12 cellular contexts compared by ENCODE assay signal in the genomic region with DNA sequence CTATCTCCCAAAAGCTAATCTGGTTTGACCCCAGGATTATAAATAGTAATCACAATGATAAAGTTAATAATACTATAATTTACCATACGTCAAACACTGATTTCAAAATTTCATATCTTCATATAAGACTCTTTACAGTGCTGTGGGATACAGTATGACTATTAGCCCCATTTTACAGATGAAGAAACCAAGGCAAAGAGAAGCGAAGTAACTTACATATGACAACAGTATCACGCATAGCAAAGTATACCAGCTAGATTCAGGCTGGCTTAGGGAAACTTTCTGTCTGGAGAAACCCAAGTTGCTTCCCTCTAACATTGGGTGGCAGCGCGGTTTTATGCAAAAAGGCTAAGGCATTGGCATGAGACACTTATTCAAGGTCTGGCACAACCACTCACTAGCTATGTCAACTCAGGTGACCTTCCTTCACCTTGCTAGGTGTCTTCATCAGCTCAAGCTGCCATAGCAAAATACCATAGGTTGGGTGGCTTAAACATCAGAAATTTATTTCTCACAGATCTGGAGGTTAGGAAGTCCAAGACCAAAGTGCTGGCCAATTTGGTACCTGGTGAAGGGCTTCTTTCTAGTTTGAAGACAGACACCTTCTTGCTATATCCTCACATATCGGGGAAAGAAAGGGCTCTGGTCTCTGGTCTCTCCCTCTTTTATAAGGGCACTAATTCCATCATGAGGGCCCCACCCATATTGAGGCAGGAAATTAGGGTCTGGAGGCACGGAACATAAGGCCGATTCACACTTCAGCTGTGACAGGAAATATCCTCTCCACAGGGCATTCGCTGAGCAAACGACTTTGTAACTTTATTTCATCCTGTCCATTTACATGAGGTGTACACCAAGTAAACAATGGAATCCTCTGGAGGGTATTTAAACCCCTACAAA. TPM values are rescaled to one million over a fixed set of nuclear protein-coding genes. Genes with fewer than 3 reads are reported as not detected.
DNase-seq lines count a peak whose midpoint lies in the region; ATAC-seq and TF ChIP-seq lines count a peak whose summit lies in the region.
"Had no signal": no experiment of that assay in that cellular context is flagged by ENCODE, and none has a peak within 500 bp of the region (broad histone marks: within the 10 kb centered on the region; RNA-seq: fewer than 3 reads in every experiment).

No MANE protein-coding gene starts in this region.

- no TSS peak for BruUV-seq in HCT116 (replicated peaks; lab: Mats Ljungman, UMichigan)

- H3K9ac ChIP-seq in HCT116 (ENCODE audit: low read length), result no peak overlapping the region

- H3K4me2 ChIP-seq in HCT116 (ENCODE audit: low read length), result no peak overlapping the region

- TF ChIP-seq RAD21 in HCT116 (IDR thresholded peaks at IDR 0.05; ENCODE audit: low read depth), result peak; percentile 46

- no peaks in the 10 kb centered on the region for H4K20me1 ChIP-seq in HCT116 (ENCODE audit: insufficient read depth)

- H3K36me3 ChIP-seq in HCT116 (ENCODE audit: control insufficient read depth in 1 of 2, insufficient read depth in 2 of 2, low read length in 2 of 2), result no peaks in the 10 kb centered on the region

- peaks cover 23 to 32% of the 10 kb centered on the region in 2 experiments for H3K4me1 ChIP-seq in HCT116 (ENCODE audit: control insufficient read depth in 1 of 2, insufficient read depth in 2 of 2, low read length in 2 of 2)

- no peak overlapping the region for H2AFZ ChIP-seq in HCT116 (ENCODE audit: low read depth, low read length, poor library complexity, severe bottlenecking)

- peak; percentile 18 for DNase-seq in DMS53 (lab: John Stamatoyannopoulos, UW)
- no peak for DNase-seq in DMS53 treated with DMSO at 0.1 percent for 48 hours (lab: John Stamatoyannopoulos, UW; ENCODE audit: unreplicated experiment)
- DNase-seq in HCT116 (ENCODE audit: low read depth, low spot score), result no peak
- DNase-seq in epithelial cell of esophagus (ENCODE audit: low read depth), result peak; percentile 8
- no peak for DNase-seq in NCI-H774 (lab: John Stamatoyannopoulos, UW)
- no peak for DNase-seq in SHP77 treated with DMSO at 0.1 percent for 48 hours (lab: John Stamatoyannopoulos, UW)
- DNase-seq: Karpas-422, NCI-H2029 treated with DMSO at 0.1 percent for 48 hours had no signal

- ATAC-seq in HCT116, result no peak
- ATAC-seq in HG03571 (IDR thresholded peaks at IDR 0.05; ENCODE audit: unreplicated experiment), result no peak
- ATAC-seq: activated T-helper 17 cell treated with anti-CD3 and anti-CD28 coated beads, Interleukin-2, amount 50 U/mL, for 72 hours had no signal

- no peak overlapping the region for H3K4me3 ChIP-seq in HCT116 (replicated peaks in 1 of 2; ENCODE audit: low read depth in 1 of 2, low read length in 2 of 2)
- no peak overlapping the region for H3K4me3 ChIP-seq in epithelial cell of esophagus (ENCODE audit: low read length)

- POLR2A ChIA-PET in HCT116 (lab: Charles Lee), result no interaction called here

- no peaks in the 10 kb centered on the region; a peak in 1 of 4 replicates for H3K9me3 ChIP-seq in HCT116 (ENCODE audit: control insufficient read depth in 1 of 2, insufficient read depth in 1 of 2, low read depth in 1 of 2, low read length in 2 of 2)

- H3K9me2 ChIP-seq in HCT116 (ENCODE audit: insufficient read depth), result no peaks in the 10 kb centered on the region

- no peaks in the 10 kb centered on the region for H3K27me3 ChIP-seq in HCT116 (ENCODE audit: insufficient read depth, low read length)

- RAD21 ChIA-PET in HCT116 (lab: Charles Lee; ENCODE audit: low non-redundant PET in 1 of 2, low total read pairs in 2 of 2, uncharacterized antibody in 2 of 2, unreplicated experiment in 2 of 2), result no interaction called here

- no peak for TF ChIP-seq POLR2A in HCT116 (IDR thresholded peaks at IDR 0.05; ENCODE audit: borderline replicate concordance, extremely low read depth, insufficient read depth, insufficient read length)

- H3K27ac ChIP-seq in HCT116 (ENCODE audit: low read depth, low read length) (no peak overlapping the region), VCaP (no peak overlapping the region)
- H3K27ac ChIP-seq: 22Rv1 had no signal

- no peaks in the 10 kb centered on the region for H3K79me2 ChIP-seq in HCT116 (ENCODE audit: insufficient read depth, low read length)

- CTCF ChIA-PET in HCT116 (lab: Charles Lee), result no interaction called here

- intact Hi-C loops in HCT116 (cut with micrococcal nuclease), result no loop called here

- TF ChIP-seq CTCF in HCT116 (IDR thresholded peaks at IDR 0.05 in 2 of 3, conservative IDR thresholded peaks at IDR 0.05 in 1 of 3; ENCODE audit: borderline replicate concordance in 1 of 3, insufficient read depth in 1 of 3, low read depth in 2 of 3, low read length in 2 of 3) (no peak), VCaP (conservative IDR thresholded peaks at IDR 0.05) (peak; percentile 29; the same call in 1 of the 2 replicates), epithelial cell of esophagus (IDR thresholded peaks at IDR 0.05; ENCODE audit: insufficient read depth, low read depth, low read length, missing control alignments) (no peak)

TF ChIP-seq in HCT116, 20 proteins besides CTCF, POLR2A, EP300 and RAD21:
- TF ChIP-seq, protein P1, sequence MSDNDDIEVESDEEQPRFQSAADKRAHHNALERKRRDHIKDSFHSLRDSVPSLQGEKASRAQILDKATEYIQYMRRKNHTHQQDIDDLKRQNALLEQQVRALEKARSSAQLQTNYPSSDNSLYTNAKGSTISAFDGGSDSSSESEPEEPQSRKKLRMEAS (IDR thresholded peaks at IDR 0.05), result no peak
- TF ChIP-seq CBX3 (IDR thresholded peaks at IDR 0.05; ENCODE audit: low read depth), result 0 out of 2 replicates have a peak, but pooled peaks have one; percentile 22

RNA-seq across cellular contexts. Expression of a gene that starts 22.4 kb away (rescaled TPM):
- 28.4 TPM for total RNA-seq in HCT116 (2021; ENCODE audit: unreplicated experiment)
- 7.7 and 11.4 TPM in 2 replicates for polyA plus RNA-seq in HCT116 (2012)

Comparison
In these comparisons a context has a peak if more than half of its experiments do, and no peak if none do; other contexts are left out.
1. DNase-seq: peak in DMS53 (single experiment) and epithelial cell of esophagus (single experiment); none in DMS53 treated with DMSO at 0.1 percent for 48 hours (single experiment), HCT116 (single experiment), NCI-H774 (single experiment) and SHP77 treated with DMSO at 0.1 percent for 48 hours (single experiment).